In genomic region chr13:50152224-50152623, GRCh38 we compare ENCODE assay signal across 9 cellular contexts.
A peak's percentile ranks its signal among the peaks of the same experiment; 100 is the strongest.
DNase-seq lines count a peak whose midpoint lies in the region; ATAC-seq, FAIRE-seq and TF ChIP-seq lines count a peak whose summit lies in the region.
"Had no signal": no experiment of that assay in that cellular context is flagged by ENCODE, and none has a peak within 500 bp of the region (broad histone marks: within the 10 kb centered on the region; RNA-seq: fewer than 3 reads in every experiment).

No MANE protein-coding gene starts in this region.

- H3K4me3 ChIP-seq in A673 (ENCODE audit: low read depth, low read length, poor library complexity, severe bottlenecking) (peak overlapping the region; percentile 17), kidney (ENCODE audit: low read length in 2 of 2) (peak overlapping the region; percentile 35 to 53), neuronal stem cell (ENCODE audit: low read length in 2 of 2) (no peak overlapping the region)

- CTCF ChIA-PET in A673 (lab: Charles Lee), result no interaction called here
- CTCF ChIA-PET in activated CD8-positive, alpha-beta T cell treated with anti-CD3 and anti-CD28 coated beads for 36 hours (lab: Charles Lee), result no interaction called here

- no peaks in the 10 kb centered on the region for H3K79me1 ChIP-seq in neuronal stem cell (ENCODE audit: low read depth, low read length)

- H3K4me1 ChIP-seq in A673 (ENCODE audit: insufficient read depth, low read length, poor library complexity, severe bottlenecking) (peaks cover 19% of the 10 kb centered on the region), kidney (ENCODE audit: control insufficient read depth in 1 of 2, insufficient read depth in 1 of 2, low read depth in 1 of 2, low read length in 2 of 2) (no peaks in the 10 kb centered on the region), neuronal stem cell (ENCODE audit: control insufficient read depth in 2 of 2, insufficient read depth in 1 of 2, low read depth in 1 of 2, low read length in 2 of 2) (peaks cover 0 to 23% of the 10 kb centered on the region in 2 donors)

- no peak overlapping the region for H3K4ac ChIP-seq in neuronal stem cell (ENCODE audit: low read length)

- H4K91ac ChIP-seq in neuronal stem cell (ENCODE audit: low read depth, low read length, poor library complexity), result no peak overlapping the region

- no peak overlapping the region for H3K27ac ChIP-seq in A673 (ENCODE audit: low read depth, low read length, poor library complexity, severe bottlenecking)
- no peak overlapping the region for H3K27ac ChIP-seq in kidney (ENCODE audit: low read depth in 2 of 2, low read length in 2 of 2)
- H3K27ac ChIP-seq in neuronal stem cell (replicated peaks; ENCODE audit: low read length), result no peak overlapping the region

- POLR2A ChIA-PET in A673 (lab: Charles Lee; ENCODE audit: low non-redundant PET), result no interaction called here
- POLR2A ChIA-PET in activated CD8-positive, alpha-beta T cell treated with anti-CD3 and anti-CD28 coated beads for 36 hours (lab: Charles Lee), result interaction anchor here (0.6 kb wide), 1 partner anchor 11 kb away, joined by 3 read pairs; no protein-coding TSS in a partner anchor

- no peaks in the 10 kb centered on the region for H3K27me3 Mint-ChIP-seq in activated CD8-positive, alpha-beta T cell treated with anti-CD3 and anti-CD28 coated beads for 36 hours
- H3K27me3 Mint-ChIP-seq in glutamatergic neuron (ENCODE audit: unreplicated experiment), result peaks cover 1% of the 10 kb centered on the region

- H3K36me3 ChIP-seq in A673 (ENCODE audit: insufficient read depth, low read length, poor library complexity, severe bottlenecking) (no peaks in the 10 kb centered on the region), kidney (ENCODE audit: control insufficient read depth in 1 of 2, insufficient read depth in 2 of 2, low read length in 2 of 2) (no peaks in the 10 kb centered on the region), neuronal stem cell (replicated peaks in 1 of 2; ENCODE audit: control insufficient read depth in 2 of 2, insufficient read depth in 2 of 2, low read length in 2 of 2) (no peaks in the 10 kb centered on the region)

- H3K27me3 ChIP-seq in A673 (replicated peaks; ENCODE audit: insufficient read depth, low read depth, low read length, poor library complexity) (no peaks in the 10 kb centered on the region), neuronal stem cell (ENCODE audit: control insufficient read depth in 3 of 3, insufficient read depth in 3 of 3, low read depth in 1 of 3, low read length in 3 of 3) (no peaks in the 10 kb centered on the region)

- H3K9me3 ChIP-seq in A673 (ENCODE audit: low read depth, low read length, poor library complexity, severe bottlenecking), result no peaks in the 10 kb centered on the region
- H3K9me3 ChIP-seq in kidney (ENCODE audit: control insufficient read depth in 1 of 2, low read length in 2 of 2), result no peaks in the 10 kb centered on the region
- H3K9me3 ChIP-seq in neuronal stem cell (replicated peaks in 1 of 2; ENCODE audit: control insufficient read depth in 2 of 2, insufficient read depth in 1 of 2, low read depth in 1 of 2, low read length in 2 of 2), result no peaks in the 10 kb centered on the region

- H2AK5ac ChIP-seq in neuronal stem cell (ENCODE audit: low read depth, low read length), result no peak overlapping the region

- no peak overlapping the region for H3K4me2 ChIP-seq in neuronal stem cell (ENCODE audit: insufficient read depth, low read length, poor library complexity, severe bottlenecking)

- no peak overlapping the region for H2BK12ac ChIP-seq in neuronal stem cell (ENCODE audit: low read length)

- no peaks in the 10 kb centered on the region for H3K36me3 Mint-ChIP-seq in activated CD8-positive, alpha-beta T cell treated with anti-CD3 and anti-CD28 coated beads for 36 hours (ENCODE audit: low read depth)
- no peaks in the 10 kb centered on the region for H3K36me3 Mint-ChIP-seq in glutamatergic neuron (ENCODE audit: unreplicated experiment)

- H3K9me3 Mint-ChIP-seq in activated CD8-positive, alpha-beta T cell treated with anti-CD3 and anti-CD28 coated beads for 36 hours, result no peaks in the 10 kb centered on the region
- no peaks in the 10 kb centered on the region for H3K9me3 Mint-ChIP-seq in glutamatergic neuron (ENCODE audit: unreplicated experiment)

- BruUV-seq in A673 (replicated peaks; lab: Mats Ljungman, UMichigan), result no TSS peak

- intact Hi-C loops in A673 (cut with micrococcal nuclease; ENCODE audit: unreplicated experiment) (no loop called here), kidney (cut with DNase I) (no loop called here)
- intact Hi-C loops in activated CD8-positive, alpha-beta T cell treated with anti-CD3 and anti-CD28 coated beads for 36 hours (cut with micrococcal nuclease), result no loop called here

- no peak for FAIRE-seq in kidney (lab: Jason Lieb, UNC)

- no peak overlapping the region for H3K23ac ChIP-seq in neuronal stem cell (ENCODE audit: low read depth, low read length, poor library complexity)

- no peak overlapping the region for H2BK5ac ChIP-seq in neuronal stem cell (ENCODE audit: low read length)

- H3K9ac ChIP-seq in kidney (ENCODE audit: low read length in 2 of 2), result no peak overlapping the region
- no peak overlapping the region for H3K9ac ChIP-seq in neuronal stem cell (ENCODE audit: low read depth, low read length, poor library complexity)

- H2BK120ac ChIP-seq in neuronal stem cell (ENCODE audit: low read depth, low read length), result no peak overlapping the region

- peaks cover 12% of the 10 kb centered on the region for H3K4me1 Mint-ChIP-seq in activated CD8-positive, alpha-beta T cell treated with anti-CD3 and anti-CD28 coated beads for 36 hours (ENCODE audit: low read depth)
- peaks cover 4% of the 10 kb centered on the region for H3K4me1 Mint-ChIP-seq in glutamatergic neuron (ENCODE audit: low read depth, unreplicated experiment)

- ATAC-seq in HG03354 (IDR thresholded peaks at IDR 0.05; ENCODE audit: poor library complexity, severe bottlenecking, unreplicated experiment), result peak; percentile 8
- peak; percentile 27 for ATAC-seq in activated CD8-positive, alpha-beta T cell treated with anti-CD3 and anti-CD28 coated beads for 36 hours

- no peak overlapping the region for H2BK15ac ChIP-seq in neuronal stem cell (ENCODE audit: low read length)

- H3K4me3 Mint-ChIP-seq in activated CD8-positive, alpha-beta T cell treated with anti-CD3 and anti-CD28 coated beads for 36 hours, result peak overlapping the region; percentile 40
- no peak overlapping the region for H3K4me3 Mint-ChIP-seq in glutamatergic neuron (ENCODE audit: unreplicated experiment)

- peak overlapping the region; percentile 25 for H3K27ac Mint-ChIP-seq in activated CD8-positive, alpha-beta T cell treated with anti-CD3 and anti-CD28 coated beads for 36 hours
- no peak overlapping the region for H3K27ac Mint-ChIP-seq in glutamatergic neuron (ENCODE audit: unreplicated experiment)

- TF ChIP-seq CTCF in A673 (conservative IDR thresholded peaks at IDR 0.05; ENCODE audit: low read depth, low read length), result no peak
- TF ChIP-seq CTCF in activated CD8-positive, alpha-beta T cell treated with anti-CD3 and anti-CD28 coated beads for 36 hours (IDR thresholded peaks at IDR 0.05), result no peak
- TF ChIP-seq CTCF in kidney (IDR thresholded peaks at IDR 0.05; ENCODE audit: borderline replicate concordance, extremely low read depth, insufficient read depth), result no peak
- TF ChIP-seq CTCF in glutamatergic neuron (IDR thresholded peaks at IDR 0.05; ENCODE audit: partially characterized antibody, unreplicated experiment), result no peak

- H2AFZ ChIP-seq in neuronal stem cell (ENCODE audit: low read length), result no peak overlapping the region

- DNase-seq in A673 (ENCODE audit: low spot score) (no peak), kidney (no peak), glutamatergic neuron (no peak), neuronal stem cell (ENCODE audit: low spot score) (no peak), NCI-H146 treated with DMSO at 0.1 percent for 48 hours (lab: John Stamatoyannopoulos, UW; ENCODE audit: unreplicated experiment) (no peak), LoVo (ENCODE audit: low spot score) (no peak)
- DNase-seq in activated CD8-positive, alpha-beta T cell treated with anti-CD3 and anti-CD28 coated beads for 36 hours, result no peak
- DNase-seq: NCI-H187 had no signal

- no peak overlapping the region for H4K8ac ChIP-seq in neuronal stem cell (ENCODE audit: low read depth, low read length)

- no peak overlapping the region for H3K18ac ChIP-seq in neuronal stem cell (ENCODE audit: low read length)

- no peak overlapping the region for H3K14ac ChIP-seq in neuronal stem cell (ENCODE audit: low read length)

- no CpG with 5 or more reads among the region's 3 CpGs for WGBS in neuronal stem cell (ENCODE audit: extremely low coverage in 2 of 2, insufficient read length in 2 of 2, insufficient replicate concordance in 1 of 2), 2 donors

Comparison
In these comparisons a context has a peak if more than half of its experiments do, and no peak if none do; other contexts are left out.
1. H3K4me3 ChIP-seq: peak in A673 (single experiment) and kidney (2 of 2); none in neuronal stem cell (0 of 2).